In genomic region chr3:149901770-149902169, GRCh38 we compare ENCODE assay signal across 34 cellular contexts.
"Had no signal": no experiment of that assay in that cellular context is flagged by ENCODE, and none has a peak within 500 bp of the region (broad histone marks: within the 10 kb centered on the region; RNA-seq: fewer than 3 reads in every experiment).

No MANE protein-coding gene starts in this region.

- DNase-seq: activated B cell treated with CpG ODN at 0.5 μM for 24 hours; activated CD4-positive, alpha-beta memory T cell treated with anti-CD3 and anti-CD28 coated beads for 36 hours; activated CD4-positive, alpha-beta T cell treated with anti-CD3 and anti-CD28 coated beads, Interleukin-2, amount 10 ng/mL, durations not matched to agents 24 days and 14 days; activated CD8-positive, alpha-beta memory T cell treated with anti-CD3 and anti-CD28 coated beads, Interleukin-2, amount 10 ng/mL, durations not matched to agents 7 days and 5 days; activated CD8-positive, alpha-beta memory T cell treated with anti-CD3 and anti-CD28 coated beads, Interleukin-2, amount 50 U/mL, for 4 hours; activated CD8-positive, alpha-beta T cell treated with anti-CD3 and anti-CD28 coated beads, Interleukin-2, amount 10 ng/mL, durations not matched to agents 7 days and 5 days; activated effector memory CD4-positive, alpha-beta T cell treated with anti-CD3 and anti-CD28 coated beads, Interleukin-2, amount 50 U/mL, for 16 hours; activated naive CD4-positive, alpha-beta T cell treated with anti-CD3 and anti-CD28 coated beads for 36 hours; activated naive CD8-positive, alpha-beta T cell treated with anti-CD3 and anti-CD28 coated beads for 36 hours; activated naive CD8-positive, alpha-beta T cell treated with anti-CD3 and anti-CD28 coated beads, Interleukin-2, amount 50 U/mL, for 24 hours; activated T-cell treated with anti-CD3 and anti-CD28 coated beads, Interleukin-2, amount 50 U/mL, for 1 hour; activated T-cell treated with anti-CD3 and anti-CD28 coated beads, Interleukin-2, amount 50 U/mL, for 48 hours; adrenal gland; amygdala; aorta; body of pancreas; caudate nucleus; cortex of kidney; dermis blood vessel endothelial cell; effector CD4-positive, alpha-beta T cell; esophagus squamous epithelium; foreskin melanocyte; T1000; WERI-Rb-1 had no signal

- H3K4me1 ChIP-seq: body of pancreas, esophagus squamous epithelium had no signal

- H3K4me1 Mint-ChIP-seq: activated B cell treated with CpG ODN at 0.5 μM for 24 hours; activated CD4-positive, alpha-beta T cell treated with anti-CD3 and anti-CD28 coated beads, Interleukin-2, amount 10 ng/mL, durations not matched to agents 24 days and 14 days; activated CD8-positive, alpha-beta memory T cell treated with anti-CD3 and anti-CD28 coated beads, Interleukin-2, amount 10 ng/mL, durations not matched to agents 7 days and 5 days; activated naive CD8-positive, alpha-beta T cell treated with anti-CD3 and anti-CD28 coated beads for 36 hours; activated naive CD8-positive, alpha-beta T cell treated with anti-CD3 and anti-CD28 coated beads, Interleukin-2, amount 50 U/mL, for 24 hours had no signal

- H3K9me3 Mint-ChIP-seq: activated B cell treated with CpG ODN at 0.5 μM for 24 hours; activated CD4-positive, alpha-beta memory T cell treated with anti-CD3 and anti-CD28 coated beads for 36 hours; activated CD4-positive, alpha-beta T cell treated with anti-CD3 and anti-CD28 coated beads, Interleukin-2, amount 10 ng/mL, durations not matched to agents 24 days and 14 days; activated naive CD4-positive, alpha-beta T cell treated with anti-CD3 and anti-CD28 coated beads for 36 hours; activated naive CD4-positive, alpha-beta T cell treated with anti-CD3 and anti-CD28 coated beads, Interleukin-2, amount 50 U/mL, for 24 hours; activated naive CD8-positive, alpha-beta T cell treated with anti-CD3 and anti-CD28 coated beads for 36 hours; activated naive CD8-positive, alpha-beta T cell treated with anti-CD3 and anti-CD28 coated beads, Interleukin-2, amount 50 U/mL, for 24 hours; activated T-helper 1 cell treated with anti-CD3 and anti-CD28 coated beads, Interleukin-12 subunit alpha, Interleukin-12 subunit beta, Interleukin-2, Interleukin-4 antibody, amounts not matched to agents 30 ng/mL and 10 ng/mL and 1 ng/mL, durations not matched to agents 14 hours and 24 hours and 36 hours; activated T-helper 2 cell treated with anti-CD3 and anti-CD28 coated beads, Interferon-gamma antibody, Interleukin-2, Interleukin-4, amounts not matched to agents 10 μg/mL and 5 μg/mL and 100 μg/mL, durations not matched to agents 14 hours and 24 hours and 36 hours; T-helper 1 cell treated with Interleukin-12 subunit alpha and Interleukin-12 subunit beta and Interleukin-4 antibody, amounts not matched to agents 30 μg/mL and 1 μg/mL, for 36 hours; T-helper 2 cell treated with Interferon-gamma antibody and Interleukin-4, amounts not matched to agents 5 μg/mL and 100 μg/mL, for 36 hours had no signal

- H3K27me3 Mint-ChIP-seq: activated B cell treated with CpG ODN at 0.5 μM for 24 hours; activated CD4-positive, alpha-beta memory T cell treated with anti-CD3 and anti-CD28 coated beads for 36 hours; activated CD4-positive, alpha-beta T cell treated with anti-CD3 and anti-CD28 coated beads, Interleukin-2, amount 10 ng/mL, durations not matched to agents 24 days and 14 days; activated CD8-positive, alpha-beta memory T cell treated with anti-CD3 and anti-CD28 coated beads, Interleukin-2, amount 10 ng/mL, durations not matched to agents 7 days and 5 days; activated naive CD4-positive, alpha-beta T cell treated with anti-CD3 and anti-CD28 coated beads, Interleukin-2, amount 50 U/mL, for 24 hours; activated naive CD8-positive, alpha-beta T cell treated with anti-CD3 and anti-CD28 coated beads for 36 hours; activated naive CD8-positive, alpha-beta T cell treated with anti-CD3 and anti-CD28 coated beads, Interleukin-2, amount 50 U/mL, for 24 hours had no signal

- H3K4me3 ChIP-seq: adrenal gland, body of pancreas, esophagus squamous epithelium, gastroesophageal sphincter had no signal

- H3K27me3 ChIP-seq: adrenal gland, body of pancreas, esophagus squamous epithelium, gastroesophageal sphincter had no signal

- H3K9me3 ChIP-seq: adrenal gland, body of pancreas, esophagus squamous epithelium, gastroesophageal sphincter had no signal

- H3K27ac Mint-ChIP-seq: activated B cell treated with CpG ODN at 0.5 μM for 24 hours; activated CD4-positive, alpha-beta memory T cell treated with anti-CD3 and anti-CD28 coated beads for 36 hours; activated CD4-positive, alpha-beta T cell treated with anti-CD3 and anti-CD28 coated beads, Interleukin-2, amount 10 ng/mL, durations not matched to agents 24 days and 14 days; activated CD8-positive, alpha-beta memory T cell treated with anti-CD3 and anti-CD28 coated beads, Interleukin-2, amount 10 ng/mL, durations not matched to agents 7 days and 5 days; activated CD8-positive, alpha-beta T cell treated with anti-CD3 and anti-CD28 coated beads, Interleukin-2, amount 10 ng/mL, durations not matched to agents 7 days and 5 days; activated naive CD4-positive, alpha-beta T cell treated with anti-CD3 and anti-CD28 coated beads for 36 hours; activated naive CD8-positive, alpha-beta T cell treated with anti-CD3 and anti-CD28 coated beads for 36 hours; activated naive CD8-positive, alpha-beta T cell treated with anti-CD3 and anti-CD28 coated beads, Interleukin-2, amount 50 U/mL, for 24 hours; activated T-helper 1 cell treated with anti-CD3 and anti-CD28 coated beads, Interleukin-12 subunit alpha, Interleukin-12 subunit beta, Interleukin-2, Interleukin-4 antibody, amounts not matched to agents 30 ng/mL and 10 ng/mL and 1 ng/mL, durations not matched to agents 14 hours and 24 hours and 36 hours; activated T-helper 2 cell treated with anti-CD3 and anti-CD28 coated beads, Interferon-gamma antibody, Interleukin-2, Interleukin-4, amounts not matched to agents 10 μg/mL and 5 μg/mL and 100 μg/mL, durations not matched to agents 14 hours and 24 hours and 36 hours; T-helper 1 cell treated with Interleukin-12 subunit alpha and Interleukin-12 subunit beta and Interleukin-4 antibody, amounts not matched to agents 30 μg/mL and 1 μg/mL, for 36 hours; T-helper 2 cell treated with Interferon-gamma antibody and Interleukin-4, amounts not matched to agents 5 μg/mL and 100 μg/mL, for 36 hours had no signal

- H3K4me3 Mint-ChIP-seq: activated B cell treated with CpG ODN at 0.5 μM for 24 hours; activated CD4-positive, alpha-beta memory T cell treated with anti-CD3 and anti-CD28 coated beads for 36 hours; activated CD4-positive, alpha-beta T cell treated with anti-CD3 and anti-CD28 coated beads, Interleukin-2, amount 10 ng/mL, durations not matched to agents 24 days and 14 days; activated CD8-positive, alpha-beta memory T cell treated with anti-CD3 and anti-CD28 coated beads, Interleukin-2, amount 10 ng/mL, durations not matched to agents 7 days and 5 days; activated CD8-positive, alpha-beta T cell treated with anti-CD3 and anti-CD28 coated beads, Interleukin-2, amount 10 ng/mL, durations not matched to agents 7 days and 5 days; activated naive CD4-positive, alpha-beta T cell treated with anti-CD3 and anti-CD28 coated beads for 36 hours; activated naive CD4-positive, alpha-beta T cell treated with anti-CD3 and anti-CD28 coated beads, Interleukin-2, amount 50 U/mL, for 24 hours; activated naive CD8-positive, alpha-beta T cell treated with anti-CD3 and anti-CD28 coated beads for 36 hours; activated naive CD8-positive, alpha-beta T cell treated with anti-CD3 and anti-CD28 coated beads, Interleukin-2, amount 50 U/mL, for 24 hours; activated T-helper 1 cell treated with anti-CD3 and anti-CD28 coated beads, Interleukin-12 subunit alpha, Interleukin-12 subunit beta, Interleukin-2, Interleukin-4 antibody, amounts not matched to agents 30 ng/mL and 10 ng/mL and 1 ng/mL, durations not matched to agents 14 hours and 24 hours and 36 hours; T-helper 1 cell treated with Interleukin-12 subunit alpha and Interleukin-12 subunit beta and Interleukin-4 antibody, amounts not matched to agents 30 μg/mL and 1 μg/mL, for 36 hours; T-helper 2 cell treated with Interferon-gamma antibody and Interleukin-4, amounts not matched to agents 5 μg/mL and 100 μg/mL, for 36 hours had no signal

- H3K27ac ChIP-seq: adrenal gland, body of pancreas, epithelial cell of prostate, esophagus squamous epithelium, gastroesophageal sphincter, WERI-Rb-1 had no signal

- FAIRE-seq: endometrium, endothelial cell of umbilical vein had no signal

- ATAC-seq: activated CD4-positive, CD25-positive, alpha-beta regulatory T cell treated with anti-CD3 and anti-CD28 coated beads, Interleukin-2, amount 50 U/mL, for 24 hours; activated CD8-positive, alpha-beta memory T cell treated with anti-CD3 and anti-CD28 coated beads, Interleukin-2, amount 10 ng/mL, durations not matched to agents 7 days and 5 days; activated CD8-positive, alpha-beta T cell treated with anti-CD3 and anti-CD28 coated beads, Interleukin-2, amount 10 ng/mL, durations not matched to agents 7 days and 5 days; activated naive CD8-positive, alpha-beta T cell treated with anti-CD3 and anti-CD28 coated beads, Interleukin-2, amount 50 U/mL, for 24 hours; body of pancreas; gastroesophageal sphincter had no signal

- H3K36me3 ChIP-seq: adrenal gland, WERI-Rb-1 had no signal
